ENCODE assay signal across 28 cellular contexts in genomic region chr13:81106348-81106747, GRCh38.
DNase-seq lines count a peak whose midpoint lies in the region; ATAC-seq, FAIRE-seq and TF ChIP-seq lines count a peak whose summit lies in the region.
"Had no signal": no experiment of that assay in that cellular context is flagged by ENCODE, and none has a peak within 500 bp of the region (broad histone marks: within the 10 kb centered on the region; RNA-seq: fewer than 3 reads in every experiment).

No MANE protein-coding gene starts in this region.

- no peaks in the 10 kb centered on the region for H3K27me3 ChIP-seq in small intestine (ENCODE audit: control insufficient read depth in 2 of 2, insufficient read depth in 2 of 2, low read length in 2 of 2)
- H3K27me3 ChIP-seq: BE2C, SJCRH30 had no signal

- no TSS peak for BruUV-seq in OCI-LY7 (replicated peaks; lab: Mats Ljungman, UMichigan)

- H4K20me1 ChIP-seq in OCI-LY7 (ENCODE audit: insufficient read depth, low read length) = no peaks in the 10 kb centered on the region

- no peaks in the 10 kb centered on the region for H3K4me1 ChIP-seq in HEK293 (ENCODE audit: control insufficient read depth, insufficient read depth, low read length)
- no peaks in the 10 kb centered on the region for H3K4me1 ChIP-seq in small intestine (ENCODE audit: control insufficient read depth in 2 of 2, insufficient read depth in 1 of 2, low read depth in 1 of 2, low read length in 1 of 2)
- no peaks in the 10 kb centered on the region for H3K4me1 ChIP-seq in OCI-LY7 (ENCODE audit: insufficient read depth, low read length, poor library complexity, severe bottlenecking)
- H3K4me1 ChIP-seq: BE2C, SJCRH30 had no signal

- FAIRE-seq in small intestine (lab: Jason Lieb, UNC) = no peak
- FAIRE-seq: GM12892, H54, HTR-8/SVneo had no signal

- H3K27ac ChIP-seq in HEK293 (ENCODE audit: extremely low read depth, low read depth, low read length) (no peak overlapping the region), small intestine (ENCODE audit: low read depth in 1 of 2, low read length in 1 of 2) (no peak overlapping the region), OCI-LY7 (ENCODE audit: low read depth, low read length, poor library complexity, severe bottlenecking) (no peak overlapping the region)
- H3K27ac ChIP-seq: PC-9, SJCRH30 had no signal

- H3K36me3 ChIP-seq in HEK293 (ENCODE audit: control insufficient read depth in 2 of 2, insufficient read depth in 1 of 2, low read length in 2 of 2) (no peaks in the 10 kb centered on the region), small intestine (ENCODE audit: control insufficient read depth in 2 of 2, insufficient read depth in 2 of 2, low read length in 2 of 2) (no peaks in the 10 kb centered on the region), OCI-LY7 (ENCODE audit: insufficient read depth, low read length) (no peaks in the 10 kb centered on the region)
- H3K36me3 ChIP-seq: BE2C, SJCRH30 had no signal

- H3K9me2 ChIP-seq in OCI-LY7 (ENCODE audit: insufficient read depth, low read length) = no peaks in the 10 kb centered on the region

- CTCF ChIA-PET in HEK293 (lab: Yijun Ruan, JAX) = no interaction called here
- CTCF ChIA-PET in OCI-LY7 (lab: Charles Lee; ENCODE audit: unreplicated experiment) = no interaction called here

- H3K79me2 ChIP-seq in OCI-LY7 (ENCODE audit: insufficient read depth, low read depth, low read length) = no peaks in the 10 kb centered on the region

- WGBS in small intestine, 3 donors = 18 to 45% (median 36%) methylated on average over 7 of the region's 7 CpGs

- TF ChIP-seq CTCF in HEK293 (tag by site-specific recombination; IDR thresholded peaks at IDR 0.05) (no peak), OCI-LY7 (conservative IDR thresholded peaks at IDR 0.05; ENCODE audit: low read length) (no peak)

- H3K4me3 ChIP-seq in HEK293 (ENCODE audit: low read depth, low read length) = no peak overlapping the region
- no peak overlapping the region for H3K4me3 ChIP-seq in small intestine (ENCODE audit: low read depth in 1 of 2, low read length in 2 of 2)
- H3K4me3 ChIP-seq in OCI-LY7 (ENCODE audit: low read depth, low read length, poor library complexity, severe bottlenecking) = no peak overlapping the region
- H3K4me3 ChIP-seq: PC-9, SJCRH30 had no signal

- POLR2A ChIA-PET in HEK293 (lab: Yijun Ruan, JAX) = no interaction called here
- POLR2A ChIA-PET in OCI-LY7 (lab: Charles Lee) = interaction anchor here (0.7 kb wide), 1 partner anchor 9 kb away, joined by 3 read pairs; no protein-coding TSS in a partner anchor

- H3K9me3 ChIP-seq in HEK293 (ENCODE audit: control insufficient read depth, insufficient read depth, low read depth, low read length) (no peaks in the 10 kb centered on the region), small intestine (ENCODE audit: control insufficient read depth, low read depth) (no peaks in the 10 kb centered on the region), OCI-LY7 (ENCODE audit: low read length) (no peaks in the 10 kb centered on the region)
- H3K9me3 ChIP-seq: BE2C, SJCRH30 had no signal

- intact Hi-C loops in OCI-LY7 (cut with micrococcal nuclease; ENCODE audit: unreplicated experiment) = no loop called here

- DNase-seq in NCI-H748 treated with DMSO at 0.1 percent for 48 hours (lab: John Stamatoyannopoulos, UW) (peak; percentile 66), left kidney (ENCODE audit: low read depth, low spot score) (peak; percentile 14), small intestine (peak; percentile 79), KG1 (lab: John Stamatoyannopoulos, UW) (no peak), OCI-LY7 (ENCODE audit: low spot score) (no peak)
- DNase-seq: 8988T; ACHN; BE2C; CD8-positive, alpha-beta memory T cell; DMS153; DND-41; Karpas-422; NCI-H1092; NCI-H1417 treated with DMSO at 0.1 percent for 48 hours; NCI-H1930; NCI-H2107; NCI-H524; NCI-H82; NK-92 treated with Interleukin-12 subunit alpha and Interleukin-12 subunit beta, amount 100 ng/mL, for 24 hours; PC-9; SJCRH30 had no signal

- no peak overlapping the region for H3K4me2 ChIP-seq in OCI-LY7 (ENCODE audit: low read length)
- H3K4me2 ChIP-seq: PC-9 had no signal

- no peak for ATAC-seq in HG02623 (IDR thresholded peaks at IDR 0.05; ENCODE audit: unreplicated experiment)
- ATAC-seq: Right ventricle myocardium inferior, SK-N-SH treated with all-trans-retinoic acid at 6 μM for 48 hours had no signal

- no peak overlapping the region for H2AFZ ChIP-seq in OCI-LY7 (ENCODE audit: low read length)

TF ChIP-seq in HEK293, 187 proteins besides CTCF, POLR2A, EP300 and RAD21:
- TF ChIP-seq ZSCAN30 (tag by site-specific recombination; IDR thresholded peaks at IDR 0.05) = no peak
- peak; percentile 22; the same call in 1 of the 2 replicates for TF ChIP-seq TCF7L2 (IDR thresholded peaks at IDR 0.05; ENCODE audit: borderline replicate concordance, low read depth, low read length)
- peak; percentile 18 for TF ChIP-seq SETDB1 (IDR thresholded peaks at IDR 0.05; ENCODE audit: insufficient read length, low read length)
TF ChIP-seq in HEK293: peak in this region for 2.

Comparison
In these comparisons a context has a peak if more than half of its experiments do, and no peak if none do; other contexts are left out.
1. DNase-seq: peak in NCI-H748 treated with DMSO at 0.1 percent for 48 hours (single experiment), left kidney (single experiment) and small intestine (single experiment); none in KG1 (single experiment) and OCI-LY7 (single experiment).